In genomic region chr3:18153571-18154173, GRCh38 we compare ENCODE assay signal across 13 cellular contexts.
DNase-seq lines count a peak whose midpoint lies in the region; ATAC-seq and TF ChIP-seq lines count a peak whose summit lies in the region.
"Had no signal": no experiment of that assay in that cellular context is flagged by ENCODE, and none has a peak within 500 bp of the region (broad histone marks: within the 10 kb centered on the region; RNA-seq: fewer than 3 reads in every experiment).

No MANE protein-coding gene starts in this region.

- H3K27ac Mint-ChIP-seq in mesothelial cell of epicardium: no peak overlapping the region
- H3K27ac Mint-ChIP-seq: activated B cell treated with CpG ODN at 0.5 μM for 24 hours had no signal

- H3K79me2 ChIP-seq in hepatocyte: no peaks in the 10 kb centered on the region

- H3K4me3 Mint-ChIP-seq in mesothelial cell of epicardium: no peak overlapping the region
- H3K4me3 Mint-ChIP-seq: activated B cell treated with CpG ODN at 0.5 μM for 24 hours, brain had no signal

- H3K9me3 ChIP-seq in HEK293 (ENCODE audit: control insufficient read depth, insufficient read depth, low read depth, low read length): no peaks in the 10 kb centered on the region
- H3K9me3 ChIP-seq in hepatocyte (ENCODE audit: low read depth): no peaks in the 10 kb centered on the region

- no peak overlapping the region for H3K4me3 ChIP-seq in HEK293 (ENCODE audit: low read depth, low read length)
- no peak overlapping the region for H3K4me3 ChIP-seq in hepatocyte

- no peaks in the 10 kb centered on the region for H3K27me3 Mint-ChIP-seq in mesothelial cell of epicardium (ENCODE audit: low read depth)
- H3K27me3 Mint-ChIP-seq: brain had no signal

- WGBS in hepatocyte (ENCODE audit: low lambda C conversion rate, missing lambda C conversion rate): 36% methylated on average over 3 of the region's 3 CpGs

- no peaks in the 10 kb centered on the region for H4K20me1 ChIP-seq in hepatocyte (ENCODE audit: insufficient read depth, poor library complexity, severe bottlenecking)

- H3K9me3 Mint-ChIP-seq in mesothelial cell of epicardium: peaks cover 5% of the 10 kb centered on the region
- H3K9me3 Mint-ChIP-seq: activated B cell treated with CpG ODN at 0.5 μM for 24 hours, brain had no signal

- H3K4me1 Mint-ChIP-seq in mesothelial cell of epicardium: peaks cover 3% of the 10 kb centered on the region
- H3K4me1 Mint-ChIP-seq: activated B cell treated with CpG ODN at 0.5 μM for 24 hours had no signal

- TF ChIP-seq CTCF in HEK293 (tag by site-specific recombination; IDR thresholded peaks at IDR 0.05) (no peak), hepatocyte (IDR thresholded peaks at IDR 0.05; ENCODE audit: poor library complexity) (no peak), mesothelial cell of epicardium (IDR thresholded peaks at IDR 0.05; ENCODE audit: unreplicated experiment) (no peak)

- no peaks in the 10 kb centered on the region for H3K36me3 ChIP-seq in HEK293 (ENCODE audit: control insufficient read depth in 2 of 2, insufficient read depth in 1 of 2, low read length in 2 of 2)
- H3K36me3 ChIP-seq in hepatocyte (replicated peaks; ENCODE audit: insufficient read depth, low read depth): no peaks in the 10 kb centered on the region

- CTCF ChIA-PET in HEK293 (lab: Yijun Ruan, JAX): interaction anchor here (0.6 to 0.8 kb wide), 3 partner anchors 51 to 1239 kb away, joined by 3 to 4 read pairs (median 4); no protein-coding TSS in a partner anchor

- in situ Hi-C loops in ACHN (cut with HindIII; ENCODE audit: low pct_ligation_motif_present, low pct_unique_long_range_greater_than_20kb, low sequenced_read_pairs): no loop called here

- H2AFZ ChIP-seq in hepatocyte: no peak overlapping the region

- H3K4me2 ChIP-seq in hepatocyte: peak overlapping the region; percentile 48

- ATAC-seq in GM21723 (IDR thresholded peaks at IDR 0.05; ENCODE audit: unreplicated experiment): no peak
- ATAC-seq: sciatic nerve had no signal

- no peaks in the 10 kb centered on the region for H3K27me3 ChIP-seq in hepatocyte

- no peaks in the 10 kb centered on the region for H3K9me2 ChIP-seq in hepatocyte (replicated peaks; ENCODE audit: insufficient read depth)

- H3K4me1 ChIP-seq in HEK293 (ENCODE audit: control insufficient read depth, insufficient read depth, low read length): no peaks in the 10 kb centered on the region
- H3K4me1 ChIP-seq in hepatocyte (ENCODE audit: insufficient read depth): peaks cover 3% of the 10 kb centered on the region

- H3K27ac ChIP-seq in HEK293 (ENCODE audit: extremely low read depth, low read depth, low read length) (no peak overlapping the region), hepatocyte (peak overlapping the region; percentile 55)
- H3K27ac ChIP-seq: C4-2B had no signal

- POLR2A ChIA-PET in HEK293 (lab: Yijun Ruan, JAX): no interaction called here

- DNase-seq in ACHN (peak; percentile 68), SW 1271 (lab: John Stamatoyannopoulos, UW) (peak; percentile 8 to 27), hepatocyte (ENCODE audit: low spot score) (peak; percentile 75), mesothelial cell of epicardium (ENCODE audit: low spot score in 2 of 2, unreplicated experiment in 2 of 2) (no peak), nucleus accumbens (lab: John Stamatoyannopoulos, UW) (no peak), NK-92 (lab: John Stamatoyannopoulos, UW; ENCODE audit: unreplicated experiment) (no peak)
- DNase-seq: activated B cell treated with CpG ODN at 0.5 μM for 24 hours, NCI-H510A treated with DMSO at 0.1 percent for 48 hours had no signal

- H3K36me3 Mint-ChIP-seq in mesothelial cell of epicardium: no peaks in the 10 kb centered on the region
- H3K36me3 Mint-ChIP-seq: brain had no signal

TF ChIP-seq in HEK293, 187 proteins besides CTCF, POLR2A, EP300 and RAD21:
- TF ChIP-seq PRDM1 (tag by site-specific recombination; IDR thresholded peaks at IDR 0.05) (peak; percentile 49; the same call in 1 of the 2 replicates), ZNF146 (tag by site-specific recombination; IDR thresholded peaks at IDR 0.05) (no peak), ZNF398 (tag by site-specific recombination; IDR thresholded peaks at IDR 0.05) (0 out of 2 replicates have a peak, but pooled peaks have one; percentile 17), ZNF366 (tag by site-specific recombination; conservative IDR thresholded peaks at IDR 0.05) (no peak)

Comparison
In these comparisons a context has a peak if more than half of its experiments do, and no peak if none do; other contexts are left out.
1. DNase-seq: peak in ACHN (single experiment), SW 1271 (2 of 2) and hepatocyte (single experiment); none in mesothelial cell of epicardium (0 of 2), nucleus accumbens (0 of 56) and NK-92 (single experiment).